ENCODE assay signal across 1 cellular context in genomic region chr18:57786038-57786437, GRCh38.
TF ChIP-seq lines count a peak whose summit lies in the region.

No MANE protein-coding gene starts in this region.

TF ChIP-seq in IMR-90, 13 proteins besides CTCF, POLR2A, EP300 and RAD21 (continued from another document):
- TF ChIP-seq USF2 (IDR thresholded peaks at IDR 0.05; ENCODE audit: low read depth, low read length): no peak
- TF ChIP-seq MXI1 (IDR thresholded peaks at IDR 0.05; ENCODE audit: borderline replicate concordance, low read depth, low read length): no peak
- TF ChIP-seq MAFK (IDR thresholded peaks at IDR 0.05; ENCODE audit: low read depth, low read length): no peak
- TF ChIP-seq FOS (IDR thresholded peaks at IDR 0.05; ENCODE audit: low read depth, low read length): no peak
- no peak for TF ChIP-seq RFX5 (IDR thresholded peaks at IDR 0.05; ENCODE audit: low read depth, low read length)
- no peak for TF ChIP-seq CEBPB (IDR thresholded peaks at IDR 0.05; ENCODE audit: low read depth, low read length)
- TF ChIP-seq RCOR1 (IDR thresholded peaks at IDR 0.05; ENCODE audit: insufficient replicate concordance, low read length): no peak
TF ChIP-seq in IMR-90: peak in this region for 0.
